26 cellular contexts compared by ENCODE assay signal in the genomic region with DNA sequence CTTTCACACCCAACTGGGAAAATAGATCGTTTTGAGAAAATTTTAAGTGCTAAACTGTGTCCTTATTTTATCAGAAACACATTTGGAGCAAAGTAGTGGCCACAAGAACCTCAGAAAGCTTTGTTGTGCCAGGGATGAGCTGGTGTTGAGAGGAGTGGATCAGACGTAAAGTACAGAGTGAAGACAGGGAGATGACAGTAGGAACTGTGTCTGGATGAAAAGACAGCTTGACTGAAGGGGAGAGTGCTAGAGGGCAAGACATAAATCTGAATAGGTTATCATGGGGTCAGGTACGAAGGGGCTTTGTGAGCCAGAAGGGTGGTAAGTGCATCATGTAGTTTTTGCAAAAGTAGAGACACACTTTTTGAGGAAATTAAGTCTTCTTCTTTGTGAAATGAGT. TPM values are rescaled to one million over a fixed set of nuclear protein-coding genes. Genes with fewer than 3 reads are reported as not detected.
A peak's percentile ranks its signal among the peaks of the same experiment; 100 is the strongest.
DNase-seq lines count a peak whose midpoint lies in the region; ATAC-seq, FAIRE-seq and TF ChIP-seq lines count a peak whose summit lies in the region.
"Had no signal": no experiment of that assay in that cellular context is flagged by ENCODE, and none has a peak within 500 bp of the region (broad histone marks: within the 10 kb centered on the region; RNA-seq: fewer than 3 reads in every experiment).

No MANE protein-coding gene starts in this region.

- peaks cover 12% of the 10 kb centered on the region for H3K4me1 Mint-ChIP-seq in CD14-positive monocyte
- peaks cover 19% of the 10 kb centered on the region for H3K4me1 Mint-ChIP-seq in CD4-positive, alpha-beta T cell (ENCODE audit: low read depth)
- H3K4me1 Mint-ChIP-seq in activated T-helper 2 cell treated with anti-CD3 and anti-CD28 coated beads, Interferon-gamma antibody, Interleukin-2, Interleukin-4, amounts not matched to agents 10 μg/mL and 5 μg/mL and 100 μg/mL, durations not matched to agents 14 hours and 24 hours and 36 hours (ENCODE audit: low read depth): peaks cover 7% of the 10 kb centered on the region
- H3K4me1 Mint-ChIP-seq in naive thymus-derived CD4-positive, alpha-beta T cell: peaks cover 26 to 33% (median 29%) of the 10 kb centered on the region in 7 donors

- POLR2A ChIA-PET in CD4-positive, alpha-beta T cell (lab: Charles Lee): no interaction called here
- POLR2A ChIA-PET in naive thymus-derived CD4-positive, alpha-beta T cell (lab: Charles Lee): interaction anchor here (0.8 kb wide), 1 partner anchor 408 kb away, joined by 3 read pairs; no protein-coding TSS in a partner anchor

- intact Hi-C loops in CD14-positive monocyte (cut with micrococcal nuclease) (no loop called here), kidney (cut with DNase I) (no loop called here)
- intact Hi-C loops in CD4-positive, alpha-beta T cell (cut with DNase I, micrococcal nuclease): no loop called here
- intact Hi-C loops in activated T-helper 2 cell treated with anti-CD3 and anti-CD28 coated beads, Interferon-gamma antibody, Interleukin-2, Interleukin-4, amounts not matched to agents 10 μg/mL and 5 μg/mL and 100 μg/mL, durations not matched to agents 14 hours and 24 hours and 36 hours (cut with micrococcal nuclease): no loop called here
- intact Hi-C loops in naive thymus-derived CD4-positive, alpha-beta T cell (cut with micrococcal nuclease): no loop called here

- H3K27me3 ChIP-seq in CD4-positive, alpha-beta T cell (ENCODE audit: control insufficient read depth, insufficient read depth, low read length): no peaks in the 10 kb centered on the region
- no peaks in the 10 kb centered on the region for H3K27me3 ChIP-seq in naive thymus-derived CD4-positive, alpha-beta T cell (ENCODE audit: control insufficient read depth in 2 of 2, insufficient read depth in 2 of 2, low read length in 2 of 2)
- H3K27me3 ChIP-seq: pancreas, right atrium auricular region, uterus had no signal

- peaks cover 0 to 4% of the 10 kb centered on the region in 2 donors for H3K4me1 ChIP-seq in naive thymus-derived CD4-positive, alpha-beta T cell (ENCODE audit: control insufficient read depth in 2 of 2, insufficient read depth in 2 of 2, low read length in 2 of 2)
- no peaks in the 10 kb centered on the region for H3K4me1 ChIP-seq in kidney (ENCODE audit: control insufficient read depth in 1 of 2, insufficient read depth in 1 of 2, low read depth in 1 of 2, low read length in 2 of 2)
- H3K4me1 ChIP-seq: pancreas, right atrium auricular region had no signal

- no peak overlapping the region for H3K4me3 ChIP-seq in naive thymus-derived CD4-positive, alpha-beta T cell (ENCODE audit: low read length)
- H3K4me3 ChIP-seq in kidney (ENCODE audit: low read length in 2 of 2): no peak overlapping the region
- H3K4me3 ChIP-seq: pancreas, right atrium auricular region, uterus had no signal

- no peaks in the 10 kb centered on the region for H3K9me3 ChIP-seq in CD4-positive, alpha-beta T cell (ENCODE audit: control insufficient read depth, low read length)
- no peaks in the 10 kb centered on the region for H3K9me3 ChIP-seq in naive thymus-derived CD4-positive, alpha-beta T cell (ENCODE audit: control insufficient read depth in 2 of 3, low read length in 3 of 3)
- H3K9me3 ChIP-seq in kidney (ENCODE audit: control insufficient read depth in 1 of 2, low read length in 2 of 2): no peaks in the 10 kb centered on the region
- H3K9me3 ChIP-seq: pancreas, right atrium auricular region, uterus had no signal

- no peak for FAIRE-seq in kidney (lab: Jason Lieb, UNC)
- FAIRE-seq: GM12891, HTR-8/SVneo, pancreas had no signal

- H3K27me3 Mint-ChIP-seq in CD14-positive monocyte (ENCODE audit: low read depth in 3 of 3): peaks cover 0 to 2% (median 1%) of the 10 kb centered on the region in 3 donors
- no peaks in the 10 kb centered on the region for H3K27me3 Mint-ChIP-seq in CD4-positive, alpha-beta T cell
- H3K27me3 Mint-ChIP-seq in activated T-helper 2 cell treated with anti-CD3 and anti-CD28 coated beads, Interferon-gamma antibody, Interleukin-2, Interleukin-4, amounts not matched to agents 10 μg/mL and 5 μg/mL and 100 μg/mL, durations not matched to agents 14 hours and 24 hours and 36 hours (ENCODE audit: low read depth): no peaks in the 10 kb centered on the region
- no peaks in the 10 kb centered on the region for H3K27me3 Mint-ChIP-seq in naive thymus-derived CD4-positive, alpha-beta T cell
- H3K27me3 Mint-ChIP-seq: brain had no signal

- no peak for ATAC-seq in CD4-positive, alpha-beta T cell (ENCODE audit: poor library complexity)
- ATAC-seq in naive thymus-derived CD4-positive, alpha-beta T cell: no peak
- ATAC-seq in GM18868 (IDR thresholded peaks at IDR 0.05; ENCODE audit: unreplicated experiment): no peak
- ATAC-seq: left ventricle myocardium superior, pancreas had no signal

- peak overlapping the region in 5 of 7 donors; percentile 1 to 45 (median 19) for H3K27ac Mint-ChIP-seq in CD14-positive monocyte
- peak overlapping the region; percentile 71 for H3K27ac Mint-ChIP-seq in CD4-positive, alpha-beta T cell
- peak overlapping the region; percentile 13 for H3K27ac Mint-ChIP-seq in activated T-helper 2 cell treated with anti-CD3 and anti-CD28 coated beads, Interferon-gamma antibody, Interleukin-2, Interleukin-4, amounts not matched to agents 10 μg/mL and 5 μg/mL and 100 μg/mL, durations not matched to agents 14 hours and 24 hours and 36 hours
- H3K27ac Mint-ChIP-seq in naive thymus-derived CD4-positive, alpha-beta T cell: peak overlapping the region in 8 of 9 donors; percentile 1 to 46 (median 26)
- H3K27ac Mint-ChIP-seq: mesothelial cell of epicardium had no signal

- no peak for DNase-seq in CD14-positive monocyte (ENCODE audit: low spot score)
- no peak for DNase-seq in CD4-positive, alpha-beta T cell
- DNase-seq in activated T-helper 2 cell treated with anti-CD3 and anti-CD28 coated beads, Interferon-gamma antibody, Interleukin-2, Interleukin-4, amounts not matched to agents 10 μg/mL and 5 μg/mL and 100 μg/mL, durations not matched to agents 14 hours and 24 hours and 36 hours (ENCODE audit: low spot score): no peak
- DNase-seq in naive thymus-derived CD4-positive, alpha-beta T cell: no peak
- DNase-seq in NCI-H345 (lab: John Stamatoyannopoulos, UW): no peak
- DNase-seq in kidney: no peak
- DNase-seq: activated CD4-positive, alpha-beta T cell treated with anti-CD3 and anti-CD28 coated beads for 4 hours; activated effector memory CD4-positive, alpha-beta T cell treated with Interleukin-2 at 50 U/mL for 16 hours; effector CD4-positive, alpha-beta T cell; left ventricle myocardium superior; NCI-H1417 treated with DMSO at 0.1 percent for 48 hours; NCI-H446 treated with DMSO at 0.1 percent for 48 hours; NCI-H82; pancreas; stimulated activated CD4-positive, alpha-beta T cell treated with anti-CD3 and anti-CD28 coated beads, Interleukin-2, amount 100 ng/mL, for 24 hours; uterus had no signal

- peaks cover 0 to 9% (median under 1%) of the 10 kb centered on the region in 3 experiments for H3K36me3 ChIP-seq in naive thymus-derived CD4-positive, alpha-beta T cell (ENCODE audit: control insufficient read depth in 2 of 3, insufficient read depth in 3 of 3, low read length in 3 of 3)
- H3K36me3 ChIP-seq in kidney (ENCODE audit: control insufficient read depth in 1 of 2, insufficient read depth in 2 of 2, low read length in 2 of 2): no peaks in the 10 kb centered on the region
- H3K36me3 ChIP-seq: pancreas, right atrium auricular region, uterus had no signal

- no peaks in the 10 kb centered on the region for H3K9me3 Mint-ChIP-seq in CD14-positive monocyte
- H3K9me3 Mint-ChIP-seq in CD4-positive, alpha-beta T cell: no peaks in the 10 kb centered on the region
- H3K9me3 Mint-ChIP-seq in activated T-helper 2 cell treated with anti-CD3 and anti-CD28 coated beads, Interferon-gamma antibody, Interleukin-2, Interleukin-4, amounts not matched to agents 10 μg/mL and 5 μg/mL and 100 μg/mL, durations not matched to agents 14 hours and 24 hours and 36 hours: no peaks in the 10 kb centered on the region
- peaks cover 0 to 2% (median 0%) of the 10 kb centered on the region in 11 donors for H3K9me3 Mint-ChIP-seq in naive thymus-derived CD4-positive, alpha-beta T cell
- H3K9me3 Mint-ChIP-seq: mesothelial cell of epicardium, nephron had no signal

- TF ChIP-seq CTCF in CD14-positive monocyte (IDR thresholded peaks at IDR 0.05) (no peak), kidney (IDR thresholded peaks at IDR 0.05; ENCODE audit: borderline replicate concordance, extremely low read depth, insufficient read depth) (no peak)
- no peak for TF ChIP-seq CTCF in CD4-positive, alpha-beta T cell (IDR thresholded peaks at IDR 0.05)

- peaks cover 1 to 10% of the 10 kb centered on the region in 2 donors for H3K36me3 Mint-ChIP-seq in CD14-positive monocyte
- peaks cover 14% of the 10 kb centered on the region for H3K36me3 Mint-ChIP-seq in CD4-positive, alpha-beta T cell (ENCODE audit: low read depth)
- peaks cover 4% of the 10 kb centered on the region for H3K36me3 Mint-ChIP-seq in activated T-helper 2 cell treated with anti-CD3 and anti-CD28 coated beads, Interferon-gamma antibody, Interleukin-2, Interleukin-4, amounts not matched to agents 10 μg/mL and 5 μg/mL and 100 μg/mL, durations not matched to agents 14 hours and 24 hours and 36 hours (ENCODE audit: low read depth)
- H3K36me3 Mint-ChIP-seq in naive thymus-derived CD4-positive, alpha-beta T cell: peaks cover 0 to 9% (median under 1%) of the 10 kb centered on the region in 5 donors

- no peak overlapping the region for H3K27ac ChIP-seq in CD4-positive, alpha-beta T cell (ENCODE audit: low read depth, low read length)
- H3K27ac ChIP-seq in naive thymus-derived CD4-positive, alpha-beta T cell (ENCODE audit: low read depth, low read length): no peak overlapping the region
- no peak overlapping the region for H3K27ac ChIP-seq in kidney (ENCODE audit: low read depth in 2 of 2, low read length in 2 of 2)
- H3K27ac ChIP-seq: C4-2B, KMS-11, pancreas, right atrium auricular region, RWPE1, uterus had no signal

- CTCF ChIA-PET in CD4-positive, alpha-beta T cell (lab: Charles Lee): no interaction called here
- CTCF ChIA-PET in naive thymus-derived CD4-positive, alpha-beta T cell (lab: Charles Lee): no interaction called here

- H3K4me3 Mint-ChIP-seq in CD14-positive monocyte: no peak overlapping the region
- H3K4me3 Mint-ChIP-seq in CD4-positive, alpha-beta T cell: no peak overlapping the region
- no peak overlapping the region for H3K4me3 Mint-ChIP-seq in activated T-helper 2 cell treated with anti-CD3 and anti-CD28 coated beads, Interferon-gamma antibody, Interleukin-2, Interleukin-4, amounts not matched to agents 10 μg/mL and 5 μg/mL and 100 μg/mL, durations not matched to agents 14 hours and 24 hours and 36 hours (ENCODE audit: low read depth)
- H3K4me3 Mint-ChIP-seq in naive thymus-derived CD4-positive, alpha-beta T cell: no peak overlapping the region
- H3K4me3 Mint-ChIP-seq: brain, mesothelial cell of epicardium, nephron had no signal

- H3K9ac ChIP-seq in kidney (ENCODE audit: low read length in 2 of 2): no peak overlapping the region
- H3K9ac ChIP-seq: KMS-11 had no signal

RNA-seq across cellular contexts. Expression of a gene that starts 39.3 kb away (rescaled TPM):
- under 1 TPM in 1 of 2 donors, not detected in 1; 0.30 TPM for polyA plus RNA-seq in CD14-positive monocyte
- total RNA-seq in CD4-positive, alpha-beta T cell: 100 to 1,000 TPM; 147 to 148 TPM
- total RNA-seq in activated T-helper 2 cell treated with anti-CD3 and anti-CD28 coated beads, Interferon-gamma antibody, Interleukin-2, Interleukin-4, amounts not matched to agents 10 μg/mL and 5 μg/mL and 100 μg/mL, durations not matched to agents 14 hours and 24 hours and 36 hours: 197 and 206 TPM in 2 replicates
- total RNA-seq in naive thymus-derived CD4-positive, alpha-beta T cell: 100 to 1,000 TPM; 140 to 245 (median 215) TPM
- polyA plus RNA-seq in naive thymus-derived CD4-positive, alpha-beta T cell: 10 to 100 TPM; 12.7 to 28.7 TPM
- total RNA-seq in kidney: 7.1 TPM
- 0.30 TPM for polyA plus RNA-seq in kidney (ENCODE audit: insufficient read depth, low read depth, low replicate concordance)

RNA-seq across cellular contexts. Expression of a gene that starts 43.3 kb away (rescaled TPM):
- polyA plus RNA-seq in CD14-positive monocyte (10 to 100 TPM in 1 of 2 donors, 1 to 10 TPM in 1; 8.4 to 17.7 TPM), kidney (ENCODE audit: insufficient read depth, low read depth, low replicate concordance) (20.4 TPM)
- 10 to 100 TPM; 43.8 to 46.4 TPM for total RNA-seq in CD4-positive, alpha-beta T cell
- total RNA-seq in activated T-helper 2 cell treated with anti-CD3 and anti-CD28 coated beads, Interferon-gamma antibody, Interleukin-2, Interleukin-4, amounts not matched to agents 10 μg/mL and 5 μg/mL and 100 μg/mL, durations not matched to agents 14 hours and 24 hours and 36 hours: 59.7 and 61.2 TPM in 2 replicates
- 10 to 100 TPM; 51.4 to 78.6 (median 67.3) TPM for total RNA-seq in naive thymus-derived CD4-positive, alpha-beta T cell
- 10 to 100 TPM; 49.8 to 59.8 TPM for polyA plus RNA-seq in naive thymus-derived CD4-positive, alpha-beta T cell
- total RNA-seq in kidney: 42.6 TPM

RNA-seq across cellular contexts. Expression of a gene that starts 54.4 kb away (rescaled TPM):
- polyA plus RNA-seq in CD14-positive monocyte (10 to 100 TPM; 11.8 to 14.9 TPM), kidney (ENCODE audit: insufficient read depth, low read depth, low replicate concordance) (20.0 TPM)
- total RNA-seq in CD4-positive, alpha-beta T cell: 10 to 100 TPM; 21.6 to 26.0 TPM
- total RNA-seq in activated T-helper 2 cell treated with anti-CD3 and anti-CD28 coated beads, Interferon-gamma antibody, Interleukin-2, Interleukin-4, amounts not matched to agents 10 μg/mL and 5 μg/mL and 100 μg/mL, durations not matched to agents 14 hours and 24 hours and 36 hours: 48.9 and 57.4 TPM in 2 replicates
- 10 to 100 TPM; 29.3 to 44.1 (median 34.4) TPM for total RNA-seq in naive thymus-derived CD4-positive, alpha-beta T cell
- 10 to 100 TPM; 25.4 to 33.2 TPM for polyA plus RNA-seq in naive thymus-derived CD4-positive, alpha-beta T cell
- 15.2 TPM for total RNA-seq in kidney

RNA-seq across cellular contexts. Expression of a gene that starts 55.1 kb away (rescaled TPM):
- 1 to 10 TPM; 6.1 to 6.9 TPM for polyA plus RNA-seq in CD14-positive monocyte
- 1 to 10 TPM; 4.5 to 4.7 TPM for total RNA-seq in CD4-positive, alpha-beta T cell
- total RNA-seq in activated T-helper 2 cell treated with anti-CD3 and anti-CD28 coated beads, Interferon-gamma antibody, Interleukin-2, Interleukin-4, amounts not matched to agents 10 μg/mL and 5 μg/mL and 100 μg/mL, durations not matched to agents 14 hours and 24 hours and 36 hours: 10.7 and 11.5 TPM in 2 replicates
- total RNA-seq in naive thymus-derived CD4-positive, alpha-beta T cell: 10 to 100 TPM in 1 of 5 experiments, 1 to 10 TPM in 4; 4.5 to 11.2 (median 4.7) TPM
- polyA plus RNA-seq in naive thymus-derived CD4-positive, alpha-beta T cell: 10 to 100 TPM in 1 of 2 donors, 1 to 10 TPM in 1; 9.3 to 15.1 TPM
- 6.1 TPM for total RNA-seq in kidney
- polyA plus RNA-seq in kidney (ENCODE audit: insufficient read depth, low read depth, low replicate concordance): 17.1 TPM

Comparison
In these comparisons a context has a peak if more than half of its experiments do, and no peak if none do; other contexts are left out.
1. H3K27ac Mint-ChIP-seq: peak in every context shown above with its lines; median percentile 71 in CD4-positive, alpha-beta T cell; 26 in naive thymus-derived CD4-positive, alpha-beta T cell; 19 in CD14-positive monocyte; 13 in activated T-helper 2 cell treated with anti-CD3 and anti-CD28 coated beads, Interferon-gamma antibody, Interleukin-2, Interleukin-4, amounts not matched to agents 10 μg/mL and 5 μg/mL and 100 μg/mL, durations not matched to agents 14 hours and 24 hours and 36 hours.
2. RNA of a gene that starts 39.3 kb away (total RNA-seq): 140 to 245 TPM in naive thymus-derived CD4-positive, alpha-beta T cell, 197 to 206 TPM in activated T-helper 2 cell treated with anti-CD3 and anti-CD28 coated beads, Interferon-gamma antibody, Interleukin-2, Interleukin-4, amounts not matched to agents 10 μg/mL and 5 μg/mL and 100 μg/mL, durations not matched to agents 14 hours and 24 hours and 36 hours and 147 to 148 TPM in CD4-positive, alpha-beta T cell; 7.1 TPM in kidney (single experiment); every median in the first group is over 10 times any median in the second.